13 cellular contexts compared by ENCODE assay signal in the genomic region with DNA sequence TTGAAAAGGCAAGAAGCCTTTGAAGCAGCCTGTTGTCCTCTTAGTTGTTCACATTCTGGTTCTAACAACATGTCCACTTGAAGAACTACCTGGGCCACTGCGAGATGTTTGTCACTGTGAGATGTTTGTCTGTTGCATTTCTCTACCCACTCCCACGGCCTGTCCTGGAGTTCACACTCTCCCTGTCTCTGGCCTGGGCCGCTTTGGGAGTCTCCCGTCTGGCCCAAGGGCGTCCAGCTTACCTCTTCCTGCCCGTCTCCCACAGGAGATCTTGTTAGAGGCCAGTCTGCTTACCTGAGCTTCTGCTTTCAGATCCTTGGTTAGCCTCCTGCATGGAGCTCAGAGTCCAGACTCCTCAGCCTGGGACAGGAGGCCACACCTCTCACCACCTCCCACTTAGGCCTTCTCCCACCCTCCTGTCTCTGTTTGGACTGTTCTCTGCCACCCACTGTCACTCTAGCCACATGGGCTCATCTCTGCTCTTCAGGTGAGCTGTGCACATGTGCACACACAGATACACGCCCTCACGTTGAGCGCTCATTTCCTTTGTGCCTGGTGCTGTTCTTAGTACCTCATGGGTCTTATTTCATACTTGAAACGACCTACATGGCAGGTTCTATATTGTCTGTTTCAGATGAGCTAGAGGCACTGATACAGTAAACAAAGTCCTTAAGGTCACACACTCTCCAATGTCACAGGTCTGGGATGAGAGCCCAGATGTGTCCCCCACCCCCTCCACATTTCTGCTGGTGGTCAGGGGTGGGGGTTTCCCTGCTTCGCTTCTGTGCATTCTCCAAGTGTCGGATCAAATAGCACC.
DNase-seq lines count a peak whose midpoint lies in the region; ATAC-seq and TF ChIP-seq lines count a peak whose summit lies in the region.
"Had no signal": no experiment of that assay in that cellular context is flagged by ENCODE, and none has a peak within 500 bp of the region (broad histone marks: within the 10 kb centered on the region; RNA-seq: fewer than 3 reads in every experiment).

No MANE protein-coding gene starts in this region.

- TF ChIP-seq CTCF in Calu3 (IDR thresholded peaks at IDR 0.05; ENCODE audit: unreplicated experiment) (no peak), neural crest cell (conservative IDR thresholded peaks at IDR 0.05) (no peak)

- H3K27ac Mint-ChIP-seq in Calu3 (ENCODE audit: unreplicated experiment), result peak overlapping the region; percentile 95
- H3K27ac Mint-ChIP-seq in dendritic cell treated with granulocyte-macrophage colony-stimulating factor and Interleukin-4, amounts not matched to agents 40 ng/mL and 50 ng/mL, for 4 days, result peak overlapping the region; percentile 10
- H3K27ac Mint-ChIP-seq in neural crest cell (ENCODE audit: unreplicated experiment), result peak overlapping the region; percentile 83
- H3K27ac Mint-ChIP-seq: stimulated activated naive CD8-positive, alpha-beta T cell treated with anti-CD3 and anti-CD28 coated beads, Interleukin-15, Interleukin-2, amounts not matched to agents 100 ng/mL and 50 ng/mL, for 24 hours had no signal

- CTCF ChIA-PET in Calu3 (lab: Charles Lee), result interaction anchor here (1.2 to 1.4 kb wide), 3 partner anchors 12 to 35 kb away, joined by 3 read pairs; no protein-coding TSS in a partner anchor

- no peak overlapping the region for H3K4me3 Mint-ChIP-seq in Calu3 (ENCODE audit: low read depth, unreplicated experiment)
- no peak overlapping the region for H3K4me3 Mint-ChIP-seq in dendritic cell treated with granulocyte-macrophage colony-stimulating factor and Interleukin-4, amounts not matched to agents 40 ng/mL and 50 ng/mL, for 4 days
- no peak overlapping the region for H3K4me3 Mint-ChIP-seq in neural crest cell
- H3K4me3 Mint-ChIP-seq: naive thymus-derived CD4-positive, alpha-beta T cell; stimulated activated naive CD8-positive, alpha-beta T cell treated with anti-CD3 and anti-CD28 coated beads, Interleukin-15, Interleukin-2, amounts not matched to agents 100 ng/mL and 50 ng/mL, for 24 hours had no signal

- BruUV-seq in Calu3 (replicated peaks; lab: Mats Ljungman, UMichigan), result no TSS peak

- H3K4me1 Mint-ChIP-seq in Calu3 (ENCODE audit: low read depth, unreplicated experiment) (peaks cover 39% of the 10 kb centered on the region), neural crest cell (peaks cover 15% of the 10 kb centered on the region)
- H3K4me1 Mint-ChIP-seq in dendritic cell treated with granulocyte-macrophage colony-stimulating factor and Interleukin-4, amounts not matched to agents 40 ng/mL and 50 ng/mL, for 4 days (ENCODE audit: low read depth), result peaks cover 67% of the 10 kb centered on the region

- no peak for DNase-seq in Calu3
- peak; percentile 73 for DNase-seq in NCI-H2029 (lab: John Stamatoyannopoulos, UW)
- no peak for DNase-seq in neural crest cell (ENCODE audit: low read depth, low spot score)
- DNase-seq in effector CD4-positive, alpha-beta T cell, result no peak
- DNase-seq: CD8-positive, alpha-beta memory T cell; kidney; naive thymus-derived CD4-positive, alpha-beta T cell; T-helper 1 cell had no signal

- intact Hi-C loops in Calu3 (cut with micrococcal nuclease; ENCODE audit: unreplicated experiment), result no loop called here
- intact Hi-C loops in dendritic cell treated with granulocyte-macrophage colony-stimulating factor and Interleukin-4, amounts not matched to agents 40 ng/mL and 50 ng/mL, for 4 days (cut with micrococcal nuclease), result no loop called here

- no peaks in the 10 kb centered on the region for H3K27me3 Mint-ChIP-seq in Calu3 (ENCODE audit: unreplicated experiment)
- no peaks in the 10 kb centered on the region for H3K27me3 Mint-ChIP-seq in dendritic cell treated with granulocyte-macrophage colony-stimulating factor and Interleukin-4, amounts not matched to agents 40 ng/mL and 50 ng/mL, for 4 days
- H3K27me3 Mint-ChIP-seq in neural crest cell (ENCODE audit: low read depth), result no peaks in the 10 kb centered on the region
- H3K27me3 Mint-ChIP-seq: naive thymus-derived CD4-positive, alpha-beta T cell; stimulated activated naive CD8-positive, alpha-beta T cell treated with anti-CD3 and anti-CD28 coated beads, Interleukin-15, Interleukin-2, amounts not matched to agents 100 ng/mL and 50 ng/mL, for 24 hours had no signal

- H3K36me3 Mint-ChIP-seq in Calu3 (ENCODE audit: insufficient read depth, unreplicated experiment), result no peaks in the 10 kb centered on the region
- H3K36me3 Mint-ChIP-seq in dendritic cell treated with granulocyte-macrophage colony-stimulating factor and Interleukin-4, amounts not matched to agents 40 ng/mL and 50 ng/mL, for 4 days (ENCODE audit: low read depth), result peaks cover 83% of the 10 kb centered on the region
- peaks cover 28% of the 10 kb centered on the region for H3K36me3 Mint-ChIP-seq in neural crest cell (ENCODE audit: low read depth)

- no peaks in the 10 kb centered on the region for H3K9me3 Mint-ChIP-seq in Calu3 (ENCODE audit: low read depth, unreplicated experiment)
- no peaks in the 10 kb centered on the region for H3K9me3 Mint-ChIP-seq in dendritic cell treated with granulocyte-macrophage colony-stimulating factor and Interleukin-4, amounts not matched to agents 40 ng/mL and 50 ng/mL, for 4 days
- peaks cover 4% of the 10 kb centered on the region for H3K9me3 Mint-ChIP-seq in neural crest cell

- ATAC-seq in HG03039 (IDR thresholded peaks at IDR 0.05; ENCODE audit: unreplicated experiment) (no peak), GM18907 (IDR thresholded peaks at IDR 0.05; ENCODE audit: unreplicated experiment) (no peak)
- ATAC-seq: activated CD4-positive, CD25-positive, alpha-beta regulatory T cell treated with anti-CD3 and anti-CD28 coated beads, Interleukin-2, amount 50 U/mL, for 24 hours; naive thymus-derived CD4-positive, alpha-beta T cell had no signal

Comparison
In these comparisons a context has a peak if more than half of its experiments do, and no peak if none do; other contexts are left out.
1. H3K27ac Mint-ChIP-seq: peak in every context shown above with its lines; median percentile 95 in Calu3; 83 in neural crest cell; 10 in dendritic cell treated with granulocyte-macrophage colony-stimulating factor and Interleukin-4, amounts not matched to agents 40 ng/mL and 50 ng/mL, for 4 days.